In genomic region chr12:124610021-124610606, GRCh38 we compare ENCODE assay signal across 17 cellular contexts. TPM values are rescaled to one million over a fixed set of nuclear protein-coding genes. Genes with fewer than 3 reads are reported as not detected.
DNase-seq lines count a peak whose midpoint lies in the region; ATAC-seq and TF ChIP-seq lines count a peak whose summit lies in the region.
"Had no signal": no experiment of that assay in that cellular context is flagged by ENCODE, and none has a peak within 500 bp of the region (broad histone marks: within the 10 kb centered on the region; RNA-seq: fewer than 3 reads in every experiment).

No MANE protein-coding gene starts in this region.

- H3K9me3 ChIP-seq in BLaER1 treated with 17β-estradiol and CSF1 and Interleukin-3, amounts not matched to agents 10 nM and 100 nM (replicated peaks in 1 of 11): peaks cover 6 to 20% (median 11%) of the 10 kb centered on the region in 11 experiments; a peak in 19 of 22 replicates
- H3K9me3 ChIP-seq in IMR-90 (ENCODE audit: control insufficient read depth, insufficient read depth, low read length) (peaks cover 14% of the 10 kb centered on the region), spleen (peaks cover 0 to 7% (median 3%) of the 10 kb centered on the region in 8 donors), uterus (no peaks in the 10 kb centered on the region), WERI-Rb-1 (ENCODE audit: severe bottlenecking) (peaks cover 9% of the 10 kb centered on the region)

- no peak overlapping the region for H3K14ac ChIP-seq in IMR-90 (replicated peaks; ENCODE audit: low read depth, low read length)

- no peak overlapping the region for H2BK5ac ChIP-seq in IMR-90 (ENCODE audit: low read depth, low read length, poor library complexity, severe bottlenecking)

- H4K8ac ChIP-seq in IMR-90 (ENCODE audit: low read depth in 2 of 2, low read length in 2 of 2): no peak overlapping the region

- CTCF ChIA-PET in IMR-90 (lab: Yijun Ruan, JAX): no interaction called here

- DNase-seq in IMR-90 (no peak), spleen (peak; percentile 67), left ventricle myocardium superior (no peak), uterus (no peak), WERI-Rb-1 (no peak), SHP77 treated with DMSO at 0.1 percent for 48 hours (lab: John Stamatoyannopoulos, UW) (no peak)
- DNase-seq: Karpas-422; MV-4-11; NCI-H1436; NCI-H2081 treated with DMSO at 0.1 percent for 48 hours; NCI-H2227 treated with DMSO at 0.1 percent for 48 hours; NCI-H526; NK-92 treated with Interleukin-12 subunit alpha and Interleukin-12 subunit beta, amount 100 ng/mL, for 24 hours; PC-3 had no signal

- no peak for ATAC-seq in IMR-90 (ENCODE audit: low read depth)
- ATAC-seq in left ventricle myocardium superior: no peak

- H3K4ac ChIP-seq in IMR-90 (ENCODE audit: low read depth, low read length): no peak overlapping the region

- no peak for TF ChIP-seq CTCF in IMR-90 (conservative IDR thresholded peaks at IDR 0.05; ENCODE audit: low read depth, low read length)
- TF ChIP-seq CTCF in VCaP (conservative IDR thresholded peaks at IDR 0.05): no peak
- no peak for TF ChIP-seq CTCF in spleen (IDR thresholded peaks at IDR 0.05 in 8 of 11, conservative IDR thresholded peaks at IDR 0.05 in 3 of 11)
- TF ChIP-seq CTCF in uterus (IDR thresholded peaks at IDR 0.05): no peak
- TF ChIP-seq CTCF in WERI-Rb-1 (IDR thresholded peaks at IDR 0.05; ENCODE audit: low read depth, low read length): no peak

- no peak overlapping the region for H2BK20ac ChIP-seq in IMR-90 (ENCODE audit: low read depth, low read length)

- TF ChIP-seq POLR2A in IMR-90 (IDR thresholded peaks at IDR 0.05; ENCODE audit: low read depth, low read length): no peak
- TF ChIP-seq POLR2A in spleen (IDR thresholded peaks at IDR 0.05): no peak
- TF ChIP-seq POLR2A in uterus (IDR thresholded peaks at IDR 0.05): no peak

- peaks cover 0 to 10% (median 0%) of the 10 kb centered on the region in 11 experiments; a peak in 5 of 22 replicates for H4K20me1 ChIP-seq in BLaER1 treated with 17β-estradiol and CSF1 and Interleukin-3, amounts not matched to agents 10 nM and 100 nM
- H4K20me1 ChIP-seq in IMR-90 (ENCODE audit: insufficient read depth, low read length): no peaks in the 10 kb centered on the region

- no peak overlapping the region for H2BK120ac ChIP-seq in IMR-90 (ENCODE audit: low read depth, low read length)

- H3K27me3 ChIP-seq in BLaER1 treated with 17β-estradiol and CSF1 and Interleukin-3, amounts not matched to agents 10 nM and 100 nM: peaks cover 0 to 15% (median 0%) of the 10 kb centered on the region in 11 experiments; a peak in 5 of 22 replicates
- peaks cover 12% of the 10 kb centered on the region for H3K27me3 ChIP-seq in IMR-90 (ENCODE audit: control insufficient read depth, insufficient read depth, low read length)
- peaks cover 0 to 12% (median 0%) of the 10 kb centered on the region in 7 donors for H3K27me3 ChIP-seq in spleen (replicated peaks in 1 of 7)
- no peaks in the 10 kb centered on the region for H3K27me3 ChIP-seq in uterus
- no peaks in the 10 kb centered on the region for H3K27me3 ChIP-seq in WERI-Rb-1 (ENCODE audit: insufficient read depth, low read depth, severe bottlenecking)

- H3K18ac ChIP-seq in IMR-90 (ENCODE audit: low read depth, low read length): no peak overlapping the region

- no peaks in the 10 kb centered on the region for H3K36me3 ChIP-seq in BLaER1 treated with 17β-estradiol and CSF1 and Interleukin-3, amounts not matched to agents 10 nM and 100 nM
- H3K36me3 ChIP-seq in IMR-90 (ENCODE audit: control insufficient read depth, insufficient read depth, low read length): no peaks in the 10 kb centered on the region
- H3K36me3 ChIP-seq in spleen: no peaks in the 10 kb centered on the region
- no peaks in the 10 kb centered on the region for H3K36me3 ChIP-seq in uterus
- no peaks in the 10 kb centered on the region for H3K36me3 ChIP-seq in WERI-Rb-1

- no peak overlapping the region for H4K91ac ChIP-seq in IMR-90 (ENCODE audit: insufficient read depth, low read depth, low read length)

- H3K4me1 ChIP-seq in BLaER1 treated with 17β-estradiol and CSF1 and Interleukin-3, amounts not matched to agents 10 nM and 100 nM: peaks cover 32 to 58% (median 54%) of the 10 kb centered on the region in 10 experiments
- H3K4me1 ChIP-seq in IMR-90 (ENCODE audit: control insufficient read depth, insufficient read depth, low read length) (peaks cover 2% of the 10 kb centered on the region; the same call in 1 of the 2 replicates), spleen (peaks cover 15 to 45% (median 30%) of the 10 kb centered on the region in 6 donors), uterus (peaks cover 0 to 6% of the 10 kb centered on the region in 2 donors)

- no peak overlapping the region for H4K5ac ChIP-seq in IMR-90 (ENCODE audit: low read depth, low read length)

- no peak overlapping the region for H3K23ac ChIP-seq in IMR-90 (ENCODE audit: low read depth, low read length)

- H3K9me1 ChIP-seq in IMR-90 (ENCODE audit: insufficient read depth, low read length): 0 out of 2 replicates have a peak, but pooled peaks cover 3% of the 10 kb centered on the region

- peak overlapping the region; percentile 34 for H2AK9ac ChIP-seq in IMR-90 (replicated peaks; ENCODE audit: low read depth, low read length, poor library complexity)

- 93% methylated on average over 3 of the region's 9 CpGs; no CpG with 5 or more reads in 1 of the 2 experiments for WGBS in IMR-90 (ENCODE audit: extremely low coverage in 2 of 2, insufficient read length in 1 of 2), 2 experiments
- WGBS in spleen, 5 donors: 36 to 72% (median 58%) methylated on average over 9 of the region's 9 CpGs

- no peak overlapping the region for H3K56ac ChIP-seq in IMR-90 (ENCODE audit: extremely low read depth, insufficient read depth, low read length)

- no TSS peak for BruUV-seq in IMR-90 (replicated peaks; lab: Mats Ljungman, UMichigan)

- POLR2A ChIA-PET in IMR-90 (lab: Charles Lee; ENCODE audit: unreplicated experiment): no interaction called here

- H3K27ac ChIP-seq in BLaER1 treated with 17β-estradiol and CSF1 and Interleukin-3, amounts not matched to agents 10 nM and 100 nM: peak overlapping the region in 5 of 11 experiments; percentile 21 to 59 (median 39); a peak in 9 of 22 replicates
- H3K27ac ChIP-seq in IMR-90 (ENCODE audit: insufficient read depth, low read length) (no peak overlapping the region), VCaP (peak overlapping the region; percentile 98), spleen (no peak overlapping the region), uterus (no peak overlapping the region), WERI-Rb-1 (no peak overlapping the region)
- H3K27ac ChIP-seq: SK-N-MC had no signal

- H2AFZ ChIP-seq in IMR-90 (replicated peaks; ENCODE audit: low read length, poor library complexity): no peak overlapping the region

- peak overlapping the region; percentile 80 to 97 (median 87) for H3K4me2 ChIP-seq in BLaER1 treated with 17β-estradiol and CSF1 and Interleukin-3, amounts not matched to agents 10 nM and 100 nM
- no peak overlapping the region for H3K4me2 ChIP-seq in IMR-90 (ENCODE audit: low read depth, low read length)

- no peak overlapping the region for H3K4me3 ChIP-seq in BLaER1 treated with 17β-estradiol and CSF1 and Interleukin-3, amounts not matched to agents 10 nM and 100 nM
- H3K4me3 ChIP-seq in IMR-90 (ENCODE audit: insufficient read depth, low read depth, low read length) (no peak overlapping the region), spleen (no peak overlapping the region), uterus (no peak overlapping the region), WERI-Rb-1 (ENCODE audit: low read depth, low read length) (no peak overlapping the region)
- H3K4me3 ChIP-seq: SK-N-MC had no signal

- dilution Hi-C loops in IMR-90 (cut with HindIII; ENCODE audit: low sequenced_read_pairs, unreplicated experiment): no loop called here

- H2AK5ac ChIP-seq in IMR-90 (ENCODE audit: low read depth, low read length): no peak overlapping the region

- H3K79me1 ChIP-seq in IMR-90 (ENCODE audit: low read depth in 1 of 2, low read length in 2 of 2): no peaks in the 10 kb centered on the region

- H2BK15ac ChIP-seq in IMR-90 (ENCODE audit: low read depth, low read length): no peak overlapping the region

- TF ChIP-seq RAD21 in IMR-90 (IDR thresholded peaks at IDR 0.05; ENCODE audit: low read length): no peak

- in situ Hi-C loops in IMR-90 (cut with MboI; ENCODE audit: low sequenced_read_pairs): no loop called here

- peak overlapping the region in 6 of 11 experiments; percentile 4 to 44 (median 15); a peak in 6 of 22 replicates for H3K9ac ChIP-seq in BLaER1 treated with 17β-estradiol and CSF1 and Interleukin-3, amounts not matched to agents 10 nM and 100 nM
- no peak overlapping the region for H3K9ac ChIP-seq in IMR-90 (ENCODE audit: low read depth, low read length)

- intact Hi-C loops in IMR-90 (cut with micrococcal nuclease): no loop called here
- intact Hi-C loops in spleen (cut with DNase I; ENCODE audit: low total_unique reads): no loop called here
- intact Hi-C loops in left ventricle myocardium superior (cut with micrococcal nuclease): no loop called here
- intact Hi-C loops in uterus (cut with DNase I; ENCODE audit: low total_unique reads): no loop called here

TF ChIP-seq in IMR-90, 13 proteins besides CTCF, POLR2A, EP300 and RAD21:
- TF ChIP-seq ELK1 (IDR thresholded peaks at IDR 0.05; ENCODE audit: borderline replicate concordance, low read depth, low read length) (no peak), CEBPB (IDR thresholded peaks at IDR 0.05; ENCODE audit: low read depth, low read length) (0 out of 2 replicates have a peak, but pooled peaks have one; percentile 17)
TF ChIP-seq in IMR-90: peak in this region for 1.

RNA-seq across cellular contexts. Expression of gene NCOR2, which starts 42.7 kb away (rescaled TPM):
- total RNA-seq in IMR-90 (2012; rRNA removed) (12.9 and 15.3 TPM in 2 replicates), spleen (100 to 1,000 TPM; 145 to 236 (median 174) TPM), left ventricle myocardium superior (142 TPM), uterus (100 to 1,000 TPM in 2 of 4 donors, 10 to 100 TPM in 2; 65.1 to 436 (median 102) TPM)
- polyA plus RNA-seq in IMR-90 (2012; rRNA removed) (40.8 and 50.2 TPM in 2 replicates), spleen (10 to 100 TPM; 13.2 to 60.6 (median 17.2) TPM)
- polyA plus RNA-seq in IMR-90 (2012; cell fraction: cytosol; rRNA removed): 55.0 and 56.1 TPM in 2 replicates
- polyA plus RNA-seq in IMR-90 (2012; cell fraction: nucleus; rRNA removed; ENCODE audit: low replicate concordance): 151 and 276 TPM in 2 replicates
